ENCODE assay signal across 8 cellular contexts in the genomic region with DNA sequence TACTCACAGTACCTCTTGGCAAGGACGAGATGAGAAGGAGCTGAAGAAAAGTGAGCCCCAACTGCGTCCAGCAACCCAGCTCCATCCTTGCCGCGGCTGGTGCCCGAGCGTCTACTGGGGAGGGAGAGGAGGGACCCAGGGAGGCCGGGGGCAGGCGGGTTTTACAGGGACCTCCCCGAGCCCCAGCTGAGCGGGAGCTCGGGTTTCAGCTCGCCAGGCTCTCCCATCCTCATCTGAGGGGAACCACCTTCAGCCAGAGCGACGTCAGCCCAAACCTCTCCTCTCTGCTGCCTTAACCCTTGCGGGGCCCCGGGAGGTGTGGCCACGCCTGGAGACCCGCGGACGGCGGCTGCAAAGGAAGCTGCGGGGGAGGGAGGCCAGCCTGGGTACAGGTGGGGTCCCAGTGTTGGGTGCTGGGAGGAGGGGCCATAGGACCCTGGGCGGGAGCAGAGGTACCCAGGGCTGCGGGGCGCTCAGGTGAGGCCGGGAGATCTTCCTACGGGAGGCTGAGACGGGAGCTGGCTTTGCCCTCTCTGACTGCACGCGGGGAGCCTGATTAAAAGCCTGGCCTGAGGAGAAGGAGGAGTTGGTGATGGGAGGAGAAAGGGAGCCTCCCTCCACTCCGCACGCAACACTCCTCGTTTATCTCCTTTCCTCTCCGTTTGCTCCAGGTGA.
DNase-seq lines count a peak whose midpoint lies in the region; ATAC-seq lines count a peak whose summit lies in the region.

A gene with protein sequence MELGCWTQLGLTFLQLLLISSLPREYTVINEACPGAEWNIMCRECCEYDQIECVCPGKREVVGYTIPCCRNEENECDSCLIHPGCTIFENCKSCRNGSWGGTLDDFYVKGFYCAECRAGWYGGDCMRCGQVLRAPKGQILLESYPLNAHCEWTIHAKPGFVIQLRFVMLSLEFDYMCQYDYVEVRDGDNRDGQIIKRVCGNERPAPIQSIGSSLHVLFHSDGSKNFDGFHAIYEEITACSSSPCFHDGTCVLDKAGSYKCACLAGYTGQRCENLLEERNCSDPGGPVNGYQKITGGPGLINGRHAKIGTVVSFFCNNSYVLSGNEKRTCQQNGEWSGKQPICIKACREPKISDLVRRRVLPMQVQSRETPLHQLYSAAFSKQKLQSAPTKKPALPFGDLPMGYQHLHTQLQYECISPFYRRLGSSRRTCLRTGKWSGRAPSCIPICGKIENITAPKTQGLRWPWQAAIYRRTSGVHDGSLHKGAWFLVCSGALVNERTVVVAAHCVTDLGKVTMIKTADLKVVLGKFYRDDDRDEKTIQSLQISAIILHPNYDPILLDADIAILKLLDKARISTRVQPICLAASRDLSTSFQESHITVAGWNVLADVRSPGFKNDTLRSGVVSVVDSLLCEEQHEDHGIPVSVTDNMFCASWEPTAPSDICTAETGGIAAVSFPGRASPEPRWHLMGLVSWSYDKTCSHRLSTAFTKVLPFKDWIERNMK (minus strand): TSS at position 116 of the 675 bp plus-strand sequence. CDS start 31 bp downstream, at position 85.

- H3K4me1 ChIP-seq in iPS-15b (ENCODE audit: control insufficient read depth, insufficient read depth, low read length) = no peaks in the 10 kb centered on the region

- H3K9me3 Mint-ChIP-seq in stimulated activated effector memory CD8-positive, alpha-beta T cell treated with anti-CD3 and anti-CD28 coated beads, Interleukin-12 subunit alpha, Interleukin-12 subunit beta, amount 100 ng/mL, for 72 hours = no peaks in the 10 kb centered on the region

- peak within 1 kb of the TSS; percentile 49 for H3K9ac ChIP-seq in iPS-15b (ENCODE audit: low read depth, low read length)

- H3K27me3 ChIP-seq in iPS-15b (ENCODE audit: control insufficient read depth, insufficient read depth, low read length) = peaks cover 10% of the 10 kb centered on the region

- peak within 1 kb of the TSS; percentile 84 for H3K4me3 ChIP-seq in iPS-15b (ENCODE audit: low read depth, low read length)

- no peak within 1 kb of the TSS for H3K4me3 Mint-ChIP-seq in stimulated activated effector memory CD8-positive, alpha-beta T cell treated with anti-CD3 and anti-CD28 coated beads, Interleukin-12 subunit alpha, Interleukin-12 subunit beta, amount 100 ng/mL, for 72 hours

- ATAC-seq in stimulated activated effector memory CD8-positive, alpha-beta T cell treated with anti-CD3 and anti-CD28 coated beads, Interleukin-12 subunit alpha, Interleukin-12 subunit beta, amount 100 ng/mL, for 72 hours = peak; percentile 57
- no peak for ATAC-seq in HG03108 (IDR thresholded peaks at IDR 0.05; ENCODE audit: unreplicated experiment)

- no peaks in the 10 kb centered on the region for H3K36me3 ChIP-seq in iPS-15b (ENCODE audit: control insufficient read depth, insufficient read depth, low read length)

- H3K4me1 Mint-ChIP-seq in stimulated activated effector memory CD8-positive, alpha-beta T cell treated with anti-CD3 and anti-CD28 coated beads, Interleukin-12 subunit alpha, Interleukin-12 subunit beta, amount 100 ng/mL, for 72 hours = no peaks in the 10 kb centered on the region

- DNase-seq in stimulated activated CD4-positive, alpha-beta T cell treated with anti-CD3 and anti-CD28 coated beads, Interleukin-15, amount 100 ng/mL, for 24 hours = peak; percentile 31
- DNase-seq in stimulated activated CD4-positive, alpha-beta T cell treated with anti-CD3 and anti-CD28 coated beads, Interleukin-4, amount 100 ng/mL, for 24 hours = no peak
- DNase-seq in amniotic epithelial cell (ENCODE audit: low read depth) (peak; percentile 65), middle frontal gyrus (ENCODE audit: extremely low spot score, low spot score) (no peak)
- DNase-seq in stimulated activated effector memory CD8-positive, alpha-beta T cell treated with anti-CD3 and anti-CD28 coated beads, Interleukin-12 subunit alpha, Interleukin-12 subunit beta, amount 100 ng/mL, for 72 hours (ENCODE audit: low spot score in 2 of 2) = peak in 1 of 2 donors; percentile 39
- no peak for DNase-seq in stimulated activated naive CD4-positive, alpha-beta T cell treated with Interleukin-2 at 50 U/mL for 16 hours (lab: John Stamatoyannopoulos, UW)

- H3K27ac Mint-ChIP-seq in stimulated activated effector memory CD8-positive, alpha-beta T cell treated with anti-CD3 and anti-CD28 coated beads, Interleukin-12 subunit alpha, Interleukin-12 subunit beta, amount 100 ng/mL, for 72 hours = no peak within 1 kb of the TSS

- H3K9me3 ChIP-seq in iPS-15b (ENCODE audit: control insufficient read depth, insufficient read depth, low read length) = no peaks in the 10 kb centered on the region

- no peaks in the 10 kb centered on the region for H3K36me3 Mint-ChIP-seq in stimulated activated effector memory CD8-positive, alpha-beta T cell treated with anti-CD3 and anti-CD28 coated beads, Interleukin-12 subunit alpha, Interleukin-12 subunit beta, amount 100 ng/mL, for 72 hours

Comparison
In these comparisons a context has a peak if more than half of its experiments do, and no peak if none do; other contexts are left out.
1. DNase-seq: peak in stimulated activated CD4-positive, alpha-beta T cell treated with anti-CD3 and anti-CD28 coated beads, Interleukin-15, amount 100 ng/mL, for 24 hours (single experiment) and amniotic epithelial cell (single experiment); none in stimulated activated CD4-positive, alpha-beta T cell treated with anti-CD3 and anti-CD28 coated beads, Interleukin-4, amount 100 ng/mL, for 24 hours (single experiment), middle frontal gyrus (single experiment) and stimulated activated naive CD4-positive, alpha-beta T cell treated with Interleukin-2 at 50 U/mL for 16 hours (single experiment).